In the genomic region with DNA sequence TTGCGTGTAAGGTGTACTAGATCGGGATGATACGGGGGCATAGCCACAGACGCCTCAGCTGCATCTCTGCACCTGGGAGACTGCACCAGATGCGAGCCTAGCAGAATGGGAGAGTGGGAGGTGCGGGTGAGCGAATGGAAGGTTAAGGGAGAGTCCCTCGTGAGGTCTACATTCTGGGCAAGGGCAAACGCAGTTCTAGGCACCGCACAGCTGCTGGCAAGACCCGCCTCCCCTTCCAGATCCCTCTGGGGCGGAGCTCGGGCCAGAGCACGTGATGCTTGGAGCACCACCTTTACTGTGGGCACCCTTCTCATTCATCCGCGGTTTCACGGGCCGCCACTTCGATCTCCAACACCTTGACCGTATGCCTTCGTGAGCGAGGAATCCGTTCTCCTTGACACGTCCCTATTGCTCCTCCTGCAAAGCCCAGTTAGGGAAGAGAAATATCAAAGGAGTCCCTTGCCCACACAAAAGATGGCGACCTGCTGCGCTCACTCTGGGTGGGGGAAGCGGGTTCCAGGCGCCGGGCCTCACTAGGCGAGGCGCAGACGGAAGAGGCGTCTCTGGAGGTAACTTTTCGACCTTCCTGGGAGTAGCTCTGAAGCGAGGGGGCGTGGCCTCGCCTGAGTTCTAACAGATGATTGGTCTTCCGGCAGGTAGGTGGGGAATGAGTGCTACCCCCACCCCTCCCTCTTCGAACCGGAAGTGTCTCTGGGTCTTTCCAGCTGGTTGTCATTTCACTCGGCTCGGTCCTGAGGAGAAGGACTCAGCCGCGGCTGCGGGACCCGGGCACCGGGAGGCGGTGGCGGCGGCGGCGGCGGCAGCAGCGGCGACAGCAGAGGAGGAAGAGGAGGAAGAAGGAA, we compare ENCODE assay signal across 8 cellular contexts. TPM values are rescaled to one million over a fixed set of nuclear protein-coding genes. Genes with fewer than 3 reads are reported as not detected.
DNase-seq lines count a peak whose midpoint lies in the region; ATAC-seq and TF ChIP-seq lines count a peak whose summit lies in the region.

A gene (plus strand): TSS at position 740 of the 863 bp plus-strand sequence. CDS start 1,385 bp downstream, outside the sequence.

- peak within 1 kb of the TSS; percentile 100 for H2BK15ac ChIP-seq in IMR-90 (ENCODE audit: low read depth, low read length)

- no TSS peak for BruUV-seq in IMR-90 (replicated peaks; lab: Mats Ljungman, UMichigan)

- peak within 1 kb of the TSS; percentile 100 for H3K14ac ChIP-seq in IMR-90 (replicated peaks; ENCODE audit: low read depth, low read length)

- H3K36me3 ChIP-seq in IMR-90 (ENCODE audit: control insufficient read depth, insufficient read depth, low read length): no peaks in the 10 kb centered on the region

- peak; percentile 1; the same call in 1 of the 2 replicates for TF ChIP-seq RAD21 in IMR-90 (IDR thresholded peaks at IDR 0.05; ENCODE audit: low read length)

- no peaks in the 10 kb centered on the region for H3K9me3 ChIP-seq in IMR-90 (ENCODE audit: control insufficient read depth, insufficient read depth, low read length)

- no peak for TF ChIP-seq CTCF in IMR-90 (conservative IDR thresholded peaks at IDR 0.05; ENCODE audit: low read depth, low read length)

- peak within 1 kb of the TSS; percentile 99 for H4K5ac ChIP-seq in IMR-90 (ENCODE audit: low read depth, low read length)

- peak within 1 kb of the TSS; percentile 99 for H3K18ac ChIP-seq in IMR-90 (ENCODE audit: low read depth, low read length)

- intact Hi-C loops in IMR-90 (cut with micrococcal nuclease): loop anchor here (1.0 to 5.0 kb wide), 4 partner anchors 85 to 269 kb away; no protein-coding TSS in a partner anchor

- no peaks in the 10 kb centered on the region; the same call in 1 of the 2 replicates for H3K9me1 ChIP-seq in IMR-90 (ENCODE audit: insufficient read depth, low read length)

- dilution Hi-C loops in IMR-90 (cut with HindIII; ENCODE audit: low sequenced_read_pairs, unreplicated experiment): no loop called here

- H2AFZ ChIP-seq in IMR-90 (replicated peaks; ENCODE audit: low read length, poor library complexity): peak within 1 kb of the TSS; percentile 99

- H3K4me2 ChIP-seq in IMR-90 (ENCODE audit: low read depth, low read length): peak within 1 kb of the TSS; percentile 93

- peak; percentile 99 for DNase-seq in DMS 273 (lab: John Stamatoyannopoulos, UW; ENCODE audit: unreplicated experiment)
- DNase-seq in IMR-90: peak; percentile 99
- peak; percentile 99 for DNase-seq in OCI-M1 (lab: John Stamatoyannopoulos, UW)
- DNase-seq in activated T-cell treated with anti-CD3 and anti-CD28 coated beads for 24 hours (ENCODE audit: low read depth): peak; percentile 96
- peak; percentile 96 for DNase-seq in epidermal melanocyte (ENCODE audit: insufficient read length, low spot score)
- DNase-seq in middle frontal gyrus (ENCODE audit: extremely low spot score, low spot score): peak; percentile 99
- DNase-seq in stimulated activated CD8-positive, alpha-beta memory T cell treated with anti-CD3 and anti-CD28 coated beads, Interleukin-2, amount 100 ng/mL, for 48 hours (ENCODE audit: low read depth in 2 of 2): peak; percentile 90 to 94

- peak; percentile 94 for ATAC-seq in GM21528 (IDR thresholded peaks at IDR 0.05; ENCODE audit: low FRiP score, unreplicated experiment)
- ATAC-seq in IMR-90 (ENCODE audit: low read depth): peak; percentile 97

- peak within 1 kb of the TSS; percentile 94 to 100 for H4K8ac ChIP-seq in IMR-90 (ENCODE audit: low read depth in 2 of 2, low read length in 2 of 2)

- peak within 1 kb of the TSS; percentile 96 for H3K27ac ChIP-seq in IMR-90 (ENCODE audit: insufficient read depth, low read length)

- peak within 1 kb of the TSS; percentile 91; the same call in 1 of the 2 replicates for H2AK5ac ChIP-seq in IMR-90 (ENCODE audit: low read depth, low read length)

- CTCF ChIA-PET in IMR-90 (lab: Yijun Ruan, JAX): interaction anchor here (1.0 kb wide), 1 partner anchor 37 kb away, joined by 3 read pairs; no protein-coding TSS in a partner anchor

- H3K4me1 ChIP-seq in IMR-90 (ENCODE audit: control insufficient read depth, insufficient read depth, low read length): no peaks in the 10 kb centered on the region; the same call in 1 of the 2 replicates

- POLR2A ChIA-PET in IMR-90 (lab: Charles Lee; ENCODE audit: unreplicated experiment): interaction anchor here (0.6 to 0.9 kb wide), 2 partner anchors 49 to 272 kb away, joined by 3 read pairs; a partner anchor contains a TSS

- H3K23ac ChIP-seq in IMR-90 (ENCODE audit: low read depth, low read length): peak within 1 kb of the TSS; percentile 100

- H3K27me3 ChIP-seq in IMR-90 (ENCODE audit: control insufficient read depth, insufficient read depth, low read length): no peaks in the 10 kb centered on the region

- H3K56ac ChIP-seq in IMR-90 (ENCODE audit: extremely low read depth, insufficient read depth, low read length): peak within 1 kb of the TSS; percentile 100

- H4K20me1 ChIP-seq in IMR-90 (ENCODE audit: insufficient read depth, low read length): 0 out of 2 replicates have a peak, but pooled peaks cover 7% of the 10 kb centered on the region

- TF ChIP-seq POLR2A in IMR-90 (IDR thresholded peaks at IDR 0.05; ENCODE audit: low read depth, low read length): peak; percentile 98

- 90% methylated on average over 2 of the region's 55 CpGs; no CpG with 5 or more reads in 1 of the 2 experiments for WGBS in IMR-90 (ENCODE audit: extremely low coverage in 2 of 2, insufficient read length in 1 of 2), 2 experiments

- H3K9ac ChIP-seq in IMR-90 (ENCODE audit: low read depth, low read length): peak within 1 kb of the TSS; percentile 96

- H3K79me1 ChIP-seq in IMR-90 (ENCODE audit: low read depth in 1 of 2, low read length in 2 of 2): peaks cover 7 to 17% of the 10 kb centered on the region in 2 experiments; a peak in 3 of 4 replicates

- in situ Hi-C loops in IMR-90 (cut with MboI; ENCODE audit: low sequenced_read_pairs): no loop called here

- H4K91ac ChIP-seq in IMR-90 (ENCODE audit: insufficient read depth, low read depth, low read length): peak within 1 kb of the TSS; percentile 100

- peak within 1 kb of the TSS; percentile 99 for H2BK20ac ChIP-seq in IMR-90 (ENCODE audit: low read depth, low read length)

- peak within 1 kb of the TSS; percentile 100 for H3K4ac ChIP-seq in IMR-90 (ENCODE audit: low read depth, low read length)

- peak within 1 kb of the TSS; percentile 97 for H2BK5ac ChIP-seq in IMR-90 (ENCODE audit: low read depth, low read length, poor library complexity, severe bottlenecking)

- H2BK120ac ChIP-seq in IMR-90 (ENCODE audit: low read depth, low read length): peak within 1 kb of the TSS; percentile 100

- H2AK9ac ChIP-seq in IMR-90 (replicated peaks; ENCODE audit: low read depth, low read length, poor library complexity): peak within 1 kb of the TSS; percentile 97

- H3K4me3 ChIP-seq in IMR-90 (ENCODE audit: insufficient read depth, low read depth, low read length): peak within 1 kb of the TSS; percentile 59

TF ChIP-seq in IMR-90, 13 proteins besides CTCF, POLR2A, EP300 and RAD21:
- peak; percentile 35; the same call in 1 of the 2 replicates for TF ChIP-seq MXI1 (IDR thresholded peaks at IDR 0.05; ENCODE audit: borderline replicate concordance, low read depth, low read length)
- no peak for TF ChIP-seq MAFK (IDR thresholded peaks at IDR 0.05; ENCODE audit: low read depth, low read length)
- no peak for TF ChIP-seq RCOR1 (IDR thresholded peaks at IDR 0.05; ENCODE audit: insufficient replicate concordance, low read length)
- TF ChIP-seq RFX5 (IDR thresholded peaks at IDR 0.05; ENCODE audit: low read depth, low read length): no peak
- peak; percentile 98 for TF ChIP-seq MAZ (IDR thresholded peaks at IDR 0.05; ENCODE audit: borderline replicate concordance, low read depth, low read length)
- TF ChIP-seq, protein P1, sequence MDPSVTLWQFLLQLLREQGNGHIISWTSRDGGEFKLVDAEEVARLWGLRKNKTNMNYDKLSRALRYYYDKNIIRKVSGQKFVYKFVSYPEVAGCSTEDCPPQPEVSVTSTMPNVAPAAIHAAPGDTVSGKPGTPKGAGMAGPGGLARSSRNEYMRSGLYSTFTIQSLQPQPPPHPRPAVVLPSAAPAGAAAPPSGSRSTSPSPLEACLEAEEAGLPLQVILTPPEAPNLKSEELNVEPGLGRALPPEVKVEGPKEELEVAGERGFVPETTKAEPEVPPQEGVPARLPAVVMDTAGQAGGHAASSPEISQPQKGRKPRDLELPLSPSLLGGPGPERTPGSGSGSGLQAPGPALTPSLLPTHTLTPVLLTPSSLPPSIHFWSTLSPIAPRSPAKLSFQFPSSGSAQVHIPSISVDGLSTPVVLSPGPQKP (IDR thresholded peaks at IDR 0.05; ENCODE audit: borderline replicate concordance, low read depth, low read length): 0 out of 2 replicates have a peak, but pooled peaks have one; percentile 24
- TF ChIP-seq, protein P2, sequence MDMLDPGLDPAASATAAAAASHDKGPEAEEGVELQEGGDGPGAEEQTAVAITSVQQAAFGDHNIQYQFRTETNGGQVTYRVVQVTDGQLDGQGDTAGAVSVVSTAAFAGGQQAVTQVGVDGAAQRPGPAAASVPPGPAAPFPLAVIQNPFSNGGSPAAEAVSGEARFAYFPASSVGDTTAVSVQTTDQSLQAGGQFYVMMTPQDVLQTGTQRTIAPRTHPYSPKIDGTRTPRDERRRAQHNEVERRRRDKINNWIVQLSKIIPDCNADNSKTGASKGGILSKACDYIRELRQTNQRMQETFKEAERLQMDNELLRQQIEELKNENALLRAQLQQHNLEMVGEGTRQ (IDR thresholded peaks at IDR 0.05; ENCODE audit: low read depth, low read length): peak; percentile 94

RNA-seq across cellular contexts. Expression of the gene that starts here (rescaled TPM):
- total RNA-seq in IMR-90 (2012; rRNA removed): 22.6 and 24.2 TPM in 2 replicates
- 7.8 and 8.5 TPM in 2 replicates for polyA plus RNA-seq in IMR-90 (2012; rRNA removed)
- polyA plus RNA-seq in IMR-90 (2012; cell fraction: cytosol; rRNA removed): 2.8 and 2.9 TPM in 2 replicates
- 3.1 and 21.7 TPM in 2 replicates for polyA plus RNA-seq in IMR-90 (2012; cell fraction: nucleus; rRNA removed; ENCODE audit: low replicate concordance)

Comparison
In these comparisons a context has a peak if more than half of its experiments do, and no peak if none do; other contexts are left out.
1. Peak in every context shown above with its lines: DNase-seq, ATAC-seq, H3K4me3 ChIP-seq and H3K27ac ChIP-seq.